7 cellular contexts compared by ENCODE assay signal in genomic region chrX:1212532-1212931, GRCh38. TPM values are rescaled to one million over a fixed set of nuclear protein-coding genes. Genes with fewer than 3 reads are reported as not detected.
A peak's percentile ranks its signal among the peaks of the same experiment; 100 is the strongest.
DNase-seq lines count a peak whose midpoint lies in the region; ATAC-seq lines count a peak whose summit lies in the region.

Gene CRLF2 (minus strand): TSS chrX:1212649. CDS start chrX:1212634, 15 bp downstream.

- ATAC-seq in GM18868 (IDR thresholded peaks at IDR 0.05; ENCODE audit: unreplicated experiment): peak; percentile 56
- ATAC-seq in HG03060 (IDR thresholded peaks at IDR 0.05; ENCODE audit: low read depth, unreplicated experiment): peak; percentile 65
- ATAC-seq in T-helper 17 cell: peak; percentile 13

- H3K36me3 Mint-ChIP-seq in T-helper 17 cell (ENCODE audit: low read depth): peaks cover 3% of the 10 kb centered on the region

- DNase-seq in T-helper 17 cell: no peak
- peak; percentile 40 for DNase-seq in posterior vena cava (ENCODE audit: low spot score)
- no peak for DNase-seq in cerebellum (ENCODE audit: low spot score)
- no peak for DNase-seq in activated gamma-delta T cell (lab: John Stamatoyannopoulos, UW)
- DNase-seq in NCI-H1930 (lab: John Stamatoyannopoulos, UW): no peak

- no peaks in the 10 kb centered on the region for H3K9me3 ChIP-seq in T-helper 17 cell (ENCODE audit: control insufficient read depth, low read length, poor library complexity, severe bottlenecking)

- H3K27ac Mint-ChIP-seq in T-helper 17 cell: no peak within 1 kb of the TSS

- H3K4me1 Mint-ChIP-seq in T-helper 17 cell: peaks cover 16% of the 10 kb centered on the region

- intact Hi-C loops in posterior vena cava (cut with DNase I): no loop called here

- H3K27me3 Mint-ChIP-seq in T-helper 17 cell: no peaks in the 10 kb centered on the region

- peak within 1 kb of the TSS; percentile 57 for H3K4me3 Mint-ChIP-seq in T-helper 17 cell

RNA-seq across cellular contexts. Expression of gene CRLF2, which starts in this region (rescaled TPM):
- total RNA-seq in T-helper 17 cell (under 1 TPM; 0.26 to 0.40 TPM), posterior vena cava (1 to 10 TPM in 1 of 2 donors, under 1 TPM in 1; 0.33 to 1.1 TPM), cerebellum (not detected)

Comparison
In these comparisons a context has a peak if more than half of its experiments do, and no peak if none do; other contexts are left out.
1. Peak in ATAC-seq in T-helper 17 cell; RNA of the gene not detected or under 1 TPM.
2. ATAC-seq: peak in every context shown above with its lines; median percentile 65 in HG03060; 56 in GM18868; 13 in T-helper 17 cell.